ENCODE assay signal across 7 cellular contexts in genomic region chr1:16727190-16728111, GRCh38. TPM values are rescaled to one million over a fixed set of nuclear protein-coding genes. Genes with fewer than 3 reads are reported as not detected.
DNase-seq lines count a peak whose midpoint lies in the region; ATAC-seq and TF ChIP-seq lines count a peak whose summit lies in the region.

No MANE protein-coding gene starts in this region.

- peaks cover 37% of the 10 kb centered on the region for H3K27me3 ChIP-seq in gastroesophageal sphincter

- no peak overlapping the region for H3K27ac ChIP-seq in gastroesophageal sphincter

- ATAC-seq in gastroesophageal sphincter: peak; percentile 39

- peak; percentile 72 for DNase-seq in GM20000 (ENCODE audit: low spot score)
- DNase-seq in NB4 (ENCODE audit: low read depth): peak; percentile 77
- peak; percentile 80 for DNase-seq in activated CD8-positive, alpha-beta memory T cell treated with anti-CD3 and anti-CD28 coated beads for 24 hours
- peak; percentile 67 to 77 for DNase-seq in stimulated activated CD4-positive, alpha-beta T cell treated with anti-CD3 and anti-CD28 coated beads, Interleukin-2, amount 100 ng/mL, for 24 hours
- DNase-seq in glomerular visceral epithelial cell (ENCODE audit: extremely low spot score): no peak
- DNase-seq in cerebellar nuclear complex (lab: John Stamatoyannopoulos, UW): no peak

- no peaks in the 10 kb centered on the region for H3K36me3 ChIP-seq in gastroesophageal sphincter

- H3K9me3 ChIP-seq in gastroesophageal sphincter: no peaks in the 10 kb centered on the region

- H3K4me1 ChIP-seq in gastroesophageal sphincter: no peaks in the 10 kb centered on the region

- TF ChIP-seq CTCF in GM20000 (IDR thresholded peaks at IDR 0.05; ENCODE audit: extremely low read depth, missing control alignments): no peak
- no peak for TF ChIP-seq CTCF in NB4 (IDR thresholded peaks at IDR 0.05; ENCODE audit: low read depth, low read length)
- TF ChIP-seq CTCF in gastroesophageal sphincter (IDR thresholded peaks at IDR 0.05): no peak

- no peak for TF ChIP-seq EP300 in gastroesophageal sphincter (IDR thresholded peaks at IDR 0.05)

- H3K4me3 ChIP-seq in NB4 (ENCODE audit: low read depth, low read length): no peak overlapping the region
- H3K4me3 ChIP-seq in gastroesophageal sphincter: no peak overlapping the region

- 82 to 85% methylated on average over 41 to 42 of the region's 42 CpGs for WGBS in gastroesophageal sphincter (ENCODE audit: low coverage in 1 of 2), 2 donors

- TF ChIP-seq POLR2A in NB4 (IDR thresholded peaks at IDR 0.05; ENCODE audit: extremely low read depth, insufficient read length): no peak
- no peak for TF ChIP-seq POLR2A in gastroesophageal sphincter (IDR thresholded peaks at IDR 0.05)

RNA-seq across cellular contexts. Expression of gene RNU1-4, which starts 12.9 kb away (rescaled TPM):
- total RNA-seq in gastroesophageal sphincter: under 1 TPM in 3 of 4 donors, not detected in 1; under 0.01 TPM

Comparison
In these comparisons a context has a peak if more than half of its experiments do, and no peak if none do; other contexts are left out.
1. DNase-seq: peak in GM20000 (single experiment), NB4 (single experiment), activated CD8-positive, alpha-beta memory T cell treated with anti-CD3 and anti-CD28 coated beads for 24 hours (single experiment) and stimulated activated CD4-positive, alpha-beta T cell treated with anti-CD3 and anti-CD28 coated beads, Interleukin-2, amount 100 ng/mL, for 24 hours (2 of 2); none in glomerular visceral epithelial cell (single experiment) and cerebellar nuclear complex (0 of 2).